21 cellular contexts compared by ENCODE assay signal in the genomic region with DNA sequence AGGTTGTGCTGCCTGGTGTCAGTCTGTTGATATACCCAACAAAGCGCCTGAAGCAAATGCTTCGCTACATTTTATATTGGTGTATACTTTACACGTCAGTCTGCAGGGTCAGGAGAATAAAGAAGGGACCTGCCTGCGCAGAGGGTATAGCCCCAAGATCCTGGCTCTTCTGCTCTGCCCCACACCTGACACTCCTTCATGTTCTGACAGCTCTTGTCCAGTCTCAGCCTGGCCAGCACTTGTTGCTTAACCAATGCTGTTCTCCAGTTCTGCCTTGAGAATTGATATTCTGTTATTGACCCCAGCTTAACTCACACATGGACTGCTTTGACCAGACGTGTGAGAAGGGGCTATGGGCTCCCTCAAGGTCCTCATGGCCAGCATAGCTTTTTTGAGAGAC. TPM values are rescaled to one million over a fixed set of nuclear protein-coding genes. Genes with fewer than 3 reads are reported as not detected.
DNase-seq lines count a peak whose midpoint lies in the region; ATAC-seq and TF ChIP-seq lines count a peak whose summit lies in the region.
"Had no signal": no experiment of that assay in that cellular context is flagged by ENCODE, and none has a peak within 500 bp of the region (broad histone marks: within the 10 kb centered on the region; RNA-seq: fewer than 3 reads in every experiment).

No MANE protein-coding gene starts in this region.

- H3K23ac ChIP-seq in neuronal stem cell (ENCODE audit: low read depth, low read length, poor library complexity), result no peak overlapping the region

- peaks cover 13% of the 10 kb centered on the region for H3K79me1 ChIP-seq in neuronal stem cell (ENCODE audit: low read depth, low read length)

- H3K27me3 ChIP-seq in left ventricle myocardium inferior (ENCODE audit: low read depth) (no peaks in the 10 kb centered on the region), right cardiac atrium (ENCODE audit: control insufficient read depth, insufficient read depth) (no peaks in the 10 kb centered on the region), iPS-15b (ENCODE audit: control insufficient read depth, insufficient read depth, low read length) (no peaks in the 10 kb centered on the region), neuronal stem cell (ENCODE audit: control insufficient read depth in 3 of 3, insufficient read depth in 3 of 3, low read depth in 1 of 3, low read length in 3 of 3) (no peaks in the 10 kb centered on the region)
- H3K27me3 ChIP-seq: BLaER1 treated with 17β-estradiol and CSF1 and Interleukin-3, amounts not matched to agents 10 nM and 100 nM; Peyer's patch; SJSA1 had no signal

- H2AK5ac ChIP-seq in neuronal stem cell (ENCODE audit: low read depth, low read length), result no peak overlapping the region

- no peak overlapping the region for H2AFZ ChIP-seq in neuronal stem cell (ENCODE audit: low read length)
- H2AFZ ChIP-seq: GM23248 had no signal

- H3K4me1 ChIP-seq in left ventricle myocardium inferior (peaks cover 65% of the 10 kb centered on the region), right cardiac atrium (ENCODE audit: control insufficient read depth, insufficient read depth, low read length) (peaks cover 21% of the 10 kb centered on the region), iPS-15b (ENCODE audit: control insufficient read depth, insufficient read depth, low read length) (no peaks in the 10 kb centered on the region), neuronal stem cell (ENCODE audit: control insufficient read depth in 2 of 2, insufficient read depth in 1 of 2, low read depth in 1 of 2, low read length in 2 of 2) (peaks cover 14 to 21% of the 10 kb centered on the region in 2 donors)
- H3K4me1 ChIP-seq: Peyer's patch, SJSA1 had no signal

- no peak overlapping the region for H3K4me2 ChIP-seq in neuronal stem cell (ENCODE audit: insufficient read depth, low read length, poor library complexity, severe bottlenecking)
- H3K4me2 ChIP-seq: BLaER1 treated with 17β-estradiol and CSF1 and Interleukin-3, amounts not matched to agents 10 nM and 100 nM had no signal

- no peak overlapping the region for H4K91ac ChIP-seq in neuronal stem cell (ENCODE audit: low read depth, low read length, poor library complexity)

- H2BK15ac ChIP-seq in neuronal stem cell (ENCODE audit: low read length), result no peak overlapping the region

- H3K36me3 ChIP-seq in left ventricle myocardium inferior (peaks cover 47% of the 10 kb centered on the region), iPS-15b (ENCODE audit: control insufficient read depth, insufficient read depth, low read length) (peaks cover 9% of the 10 kb centered on the region), neuronal stem cell (replicated peaks in 1 of 2; ENCODE audit: control insufficient read depth in 2 of 2, insufficient read depth in 2 of 2, low read length in 2 of 2) (peaks cover 29 to 77% of the 10 kb centered on the region in 2 donors)

- H2BK5ac ChIP-seq in neuronal stem cell (ENCODE audit: low read length), result no peak overlapping the region

- H3K9ac ChIP-seq in iPS-15b (ENCODE audit: low read depth, low read length) (peak overlapping the region; percentile 29), neuronal stem cell (ENCODE audit: low read depth, low read length, poor library complexity) (no peak overlapping the region)
- H3K9ac ChIP-seq: BLaER1 treated with 17β-estradiol and CSF1 and Interleukin-3, amounts not matched to agents 10 nM and 100 nM; GM23248 had no signal

- DNase-seq in left ventricle myocardium inferior (no peak), right cardiac atrium (no peak), neuronal stem cell (ENCODE audit: low spot score) (no peak), G401 (ENCODE audit: low spot score) (no peak), NCI-H524 treated with DMSO at 0.1 percent for 48 hours (lab: John Stamatoyannopoulos, UW) (no peak), NCI-H226 (no peak), hypothalamus (lab: John Stamatoyannopoulos, UW) (no peak)
- DNase-seq: 8988T; CD8-positive, alpha-beta memory T cell; GDM1; GM23248; NCI-H1105; NCI-H146; NCI-H2029; NCI-H345; NCI-H524; Peyer's patch had no signal

- H3K4ac ChIP-seq in neuronal stem cell (ENCODE audit: low read length), result no peak overlapping the region

- intact Hi-C loops in left ventricle myocardium inferior (cut with micrococcal nuclease), result no loop called here
- intact Hi-C loops in right cardiac atrium (cut with DNase I), result no loop called here

- 87% methylated on average over 5 of the region's 5 CpGs for WGBS in right cardiac atrium
- no CpG with 5 or more reads among the region's 5 CpGs for WGBS in neuronal stem cell (ENCODE audit: extremely low coverage in 2 of 2, insufficient read length in 2 of 2, insufficient replicate concordance in 1 of 2), 2 donors

- H3K9me3 ChIP-seq in left ventricle myocardium inferior (replicated peaks) (no peaks in the 10 kb centered on the region), right cardiac atrium (ENCODE audit: control insufficient read depth, low read length) (no peaks in the 10 kb centered on the region), iPS-15b (ENCODE audit: control insufficient read depth, insufficient read depth, low read length) (no peaks in the 10 kb centered on the region), neuronal stem cell (replicated peaks in 1 of 2; ENCODE audit: control insufficient read depth in 2 of 2, insufficient read depth in 1 of 2, low read depth in 1 of 2, low read length in 2 of 2) (no peaks in the 10 kb centered on the region)
- H3K9me3 ChIP-seq: BLaER1 treated with 17β-estradiol and CSF1 and Interleukin-3, amounts not matched to agents 10 nM and 100 nM; HAP-1; Peyer's patch; SJSA1 had no signal

- H3K27ac ChIP-seq in left ventricle myocardium inferior (replicated peaks) (peak overlapping the region; percentile 38), right cardiac atrium (ENCODE audit: low read length) (no peak overlapping the region), neuronal stem cell (replicated peaks; ENCODE audit: low read length) (peak overlapping the region; percentile 87)
- H3K27ac ChIP-seq: BLaER1 treated with 17β-estradiol and CSF1 and Interleukin-3, amounts not matched to agents 10 nM and 100 nM; GM23248; Peyer's patch; SJSA1 had no signal

- TF ChIP-seq CTCF in left ventricle myocardium inferior (IDR thresholded peaks at IDR 0.05; ENCODE audit: borderline replicate concordance), result no peak

- no peak overlapping the region for H3K18ac ChIP-seq in neuronal stem cell (ENCODE audit: low read length)

- no peak overlapping the region for H2BK12ac ChIP-seq in neuronal stem cell (ENCODE audit: low read length)

- ATAC-seq in right cardiac atrium, result no peak

- H3K4me3 ChIP-seq in left ventricle myocardium inferior, result no peak overlapping the region
- H3K4me3 ChIP-seq in right cardiac atrium (ENCODE audit: low read length), result no peak overlapping the region
- H3K4me3 ChIP-seq in iPS-15b (ENCODE audit: low read depth, low read length), result no peak overlapping the region
- no peak overlapping the region for H3K4me3 ChIP-seq in neuronal stem cell (ENCODE audit: low read length in 2 of 2)
- H3K4me3 ChIP-seq: BLaER1 treated with 17β-estradiol and CSF1 and Interleukin-3, amounts not matched to agents 10 nM and 100 nM; GM23248; HAP-1; Peyer's patch; SJSA1 had no signal

- no peak overlapping the region for H2BK120ac ChIP-seq in neuronal stem cell (ENCODE audit: low read depth, low read length)

- no peak overlapping the region for H3K14ac ChIP-seq in neuronal stem cell (ENCODE audit: low read length)

- H4K8ac ChIP-seq in neuronal stem cell (ENCODE audit: low read depth, low read length), result no peak overlapping the region

- in situ Hi-C loops in G401 (cut with HindIII; ENCODE audit: low sequenced_read_pairs), result no loop called here

RNA-seq across cellular contexts. Expression of a gene that starts 35.8 kb away (rescaled TPM):
- 0.55 TPM for total RNA-seq in left ventricle myocardium inferior
- total RNA-seq in right cardiac atrium, result 1 to 10 TPM in 1 of 4 donors, under 1 TPM in 3; 0.25 to 1.4 (median 0.39) TPM
- 0.38 TPM for polyA plus RNA-seq in right cardiac atrium
- 0.14 TPM for polyA plus RNA-seq in neuronal stem cell (2013, experiment 1 of 2)
- polyA plus RNA-seq in neuronal stem cell (2013, experiment 2 of 2), result 0.12 TPM
- 0.24 and 0.31 TPM in 2 replicates for total RNA-seq in G401 (2014; rRNA removed; shearing (Covaris generic))
- polyA plus RNA-seq: CD8-positive, alpha-beta memory T cell had no signal

RNA-seq across cellular contexts. Expression of a gene that starts 48.4 kb away (rescaled TPM):
- total RNA-seq in left ventricle myocardium inferior, result 117 TPM
- total RNA-seq in right cardiac atrium, result 100 to 1,000 TPM; 113 to 141 (median 121) TPM
- polyA plus RNA-seq in right cardiac atrium, result 64.0 TPM
- polyA plus RNA-seq in neuronal stem cell (2013, experiment 1 of 2), result 70.2 TPM
- polyA plus RNA-seq in neuronal stem cell (2013, experiment 2 of 2), result 71.5 TPM
- total RNA-seq in G401 (2014; rRNA removed; shearing (Covaris generic)), result 91.3 and 143 TPM in 2 replicates
